ENCODE assay signal across 1 cellular context in the genomic region with DNA sequence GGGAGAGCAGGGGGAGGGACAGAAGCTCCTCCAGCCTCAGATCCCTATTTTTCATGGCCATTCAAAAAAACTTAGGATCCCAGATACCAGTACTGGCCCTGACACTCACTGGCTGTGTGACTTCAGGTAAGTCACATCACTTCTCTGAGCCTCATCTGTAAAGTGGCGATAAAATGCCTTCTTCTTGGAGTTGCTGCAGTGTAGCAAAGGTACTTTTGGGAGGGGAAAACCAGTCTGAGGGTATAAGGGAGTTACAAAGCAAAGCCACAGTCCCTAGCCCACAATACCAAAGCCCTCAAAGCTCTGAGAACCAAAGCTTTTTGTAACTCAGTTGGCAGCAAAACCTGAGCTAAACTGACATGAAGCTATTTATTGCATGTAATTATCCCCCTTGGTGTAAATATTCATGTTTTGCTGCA.
TF ChIP-seq lines count a peak whose summit lies in the region.

No MANE protein-coding gene starts in this region.

TF ChIP-seq in K562, 482 proteins besides CTCF, POLR2A, EP300 and RAD21:
- TF ChIP-seq SMARCB1 (IDR thresholded peaks at IDR 0.05; ENCODE audit: insufficient read length, low read depth) (no peak), ZBTB7A (IDR thresholded peaks at IDR 0.05; ENCODE audit: borderline replicate concordance, control insufficient read depth, low read depth, low read length) (no peak), KAT7 (CRISPR knock-in tag; IDR thresholded peaks at IDR 0.05; ENCODE audit: borderline replicate concordance) (no peak), RBM25 (IDR thresholded peaks at IDR 0.05; ENCODE audit: low read depth, low read length, severe bottlenecking) (peak; percentile 34), PHF8 (IDR thresholded peaks at IDR 0.05; ENCODE audit: borderline replicate concordance, low read length) (no peak), RBFOX2 (IDR thresholded peaks at IDR 0.05; ENCODE audit: low read depth, low read length) (no peak), BCOR (IDR thresholded peaks at IDR 0.05) (no peak)
